In the genomic region with DNA sequence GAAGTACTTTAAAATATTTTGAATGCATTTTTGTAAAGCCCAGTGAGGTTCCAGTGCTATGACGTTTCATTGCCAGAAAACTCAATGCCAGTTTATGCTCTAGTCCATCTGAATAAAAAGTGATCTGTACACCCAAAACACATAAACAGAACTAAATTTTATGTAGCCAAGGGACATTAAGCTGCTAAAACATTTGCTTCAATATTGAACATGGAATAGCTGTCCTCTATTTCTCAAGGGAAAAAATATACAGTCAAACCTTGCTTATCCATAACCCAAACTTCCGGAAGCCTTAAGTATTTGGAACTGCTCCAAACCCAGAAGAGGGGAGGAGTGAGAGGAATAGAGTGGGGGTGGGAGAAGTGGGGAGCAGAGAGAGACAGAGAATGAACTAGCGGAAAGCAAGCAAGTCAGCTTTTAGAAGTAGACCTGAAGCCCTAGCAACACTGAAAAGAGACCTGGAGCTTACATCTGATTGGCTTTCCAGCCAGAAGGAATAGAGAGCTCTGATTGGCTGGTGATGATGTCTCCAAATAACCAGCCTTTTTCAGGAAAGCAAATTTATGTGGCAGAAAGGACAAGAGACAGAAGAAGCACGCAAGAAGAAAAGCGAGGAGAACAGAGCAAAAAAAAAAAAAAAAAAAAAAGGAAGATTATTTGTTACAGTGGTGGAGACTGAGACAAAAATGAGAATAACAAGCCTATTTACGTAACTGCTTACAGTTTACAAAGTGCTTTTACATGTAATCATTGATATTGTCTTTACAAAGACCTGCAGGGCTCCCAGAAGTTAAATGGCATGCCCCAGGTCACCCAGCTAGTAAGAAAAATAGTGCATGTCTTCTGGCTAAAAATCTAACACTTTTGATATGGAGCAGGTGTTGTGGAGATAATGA, we compare ENCODE assay signal across 8 cellular contexts.
A peak's percentile ranks its signal among the peaks of the same experiment; 100 is the strongest.
DNase-seq lines count a peak whose midpoint lies in the region; TF ChIP-seq lines count a peak whose summit lies in the region.

No MANE protein-coding gene starts in this region.

- no peaks in the 10 kb centered on the region for H3K79me2 ChIP-seq in GM23248 (ENCODE audit: insufficient read depth)

- H3K27me3 ChIP-seq in GM23248 (replicated peaks; ENCODE audit: insufficient read depth) (no peaks in the 10 kb centered on the region), breast epithelium (no peaks in the 10 kb centered on the region), stomach (no peaks in the 10 kb centered on the region)

- no peak overlapping the region for H3K9ac ChIP-seq in GM23248

- in situ Hi-C loops in GM23248 (cut with MboI), result no loop called here

- H3K4me1 ChIP-seq in GM23248 (ENCODE audit: insufficient read depth), result peaks cover 10% of the 10 kb centered on the region
- H3K4me1 ChIP-seq in breast epithelium, result peaks cover 7 to 21% of the 10 kb centered on the region in 2 donors
- peaks cover 16 to 56% (median 32%) of the 10 kb centered on the region in 4 donors for H3K4me1 ChIP-seq in stomach

- TF ChIP-seq CTCF in breast epithelium (IDR thresholded peaks at IDR 0.05) (no peak), stomach (IDR thresholded peaks at IDR 0.05) (no peak)

- H2AFZ ChIP-seq in GM23248, result peak overlapping the region; percentile 43

- DNase-seq in Daoy (ENCODE audit: low read depth) (peak; percentile 1), GM23248 (peak; percentile 60), NAMALWA (ENCODE audit: low spot score) (peak; percentile 90), breast epithelium (ENCODE audit: low spot score in 2 of 2) (no peak), inferior parietal cortex (ENCODE audit: extremely low spot score) (peak; percentile 76), stomach (no peak), COR-L47 (lab: John Stamatoyannopoulos, UW) (no peak), NCI-H345 treated with DMSO at 0.1 percent for 48 hours (lab: John Stamatoyannopoulos, UW; ENCODE audit: unreplicated experiment) (no peak)

- H3K9me3 ChIP-seq in GM23248 (ENCODE audit: low read depth) (no peaks in the 10 kb centered on the region), breast epithelium (no peaks in the 10 kb centered on the region), stomach (no peaks in the 10 kb centered on the region)

- H3K9me2 ChIP-seq in GM23248 (ENCODE audit: insufficient read depth), result no peaks in the 10 kb centered on the region

- H3K4me3 ChIP-seq in GM23248 (no peak overlapping the region), breast epithelium (peak overlapping the region in 1 of 3 donors; percentile 47), stomach (peak overlapping the region in 2 of 4 donors; percentile 20 to 32)

- no peak for TF ChIP-seq EP300 in stomach (IDR thresholded peaks at IDR 0.05)

- H3K36me3 ChIP-seq in GM23248 (ENCODE audit: low read depth) (no peaks in the 10 kb centered on the region), breast epithelium (no peaks in the 10 kb centered on the region), stomach (no peaks in the 10 kb centered on the region)

- H3K27ac ChIP-seq in GM23248 (no peak overlapping the region), breast epithelium (peak overlapping the region; percentile 53 to 56), stomach (peak overlapping the region; percentile 72 to 87 (median 79))

- intact Hi-C loops in breast epithelium (cut with DNase I; ENCODE audit: low total_unique reads) (no loop called here), stomach (cut with DNase I; ENCODE audit: low total_unique reads) (no loop called here)

- TF ChIP-seq POLR2A in breast epithelium (IDR thresholded peaks at IDR 0.05), result no peak
- no peak for TF ChIP-seq POLR2A in stomach (IDR thresholded peaks at IDR 0.05)

- H3K4me2 ChIP-seq in GM23248 (ENCODE audit: unreplicated experiment), result peak overlapping the region; percentile 33

- H3F3A ChIP-seq in GM23248 (ENCODE audit: insufficient read depth), result no peaks in the 10 kb centered on the region

- 39 to 43% methylated on average over 6 of the region's 6 CpGs for WGBS in GM23248 (ENCODE audit: low coverage in 1 of 2, low lambda C conversion rate in 2 of 2, missing lambda C conversion rate in 2 of 2), 2 experiments
- 10 to 30% (median 13%) methylated on average over 6 of the region's 6 CpGs for WGBS in stomach, 5 donors

- H4K20me1 ChIP-seq in GM23248 (ENCODE audit: insufficient read depth), result no peaks in the 10 kb centered on the region

Comparison
In these comparisons a context has a peak if more than half of its experiments do, and no peak if none do; other contexts are left out.
1. DNase-seq: peak in Daoy (single experiment), GM23248 (single experiment), NAMALWA (single experiment) and inferior parietal cortex (single experiment); none in breast epithelium (0 of 2), stomach (single experiment), COR-L47 (single experiment) and NCI-H345 treated with DMSO at 0.1 percent for 48 hours (single experiment).